Comparison of ENCODE assay signal across 8 cellular contexts in genomic region chr19:34120846-34121639, GRCh38. TPM values are rescaled to one million over a fixed set of nuclear protein-coding genes. Genes with fewer than 3 reads are reported as not detected.
DNase-seq lines count a peak whose midpoint lies in the region; ATAC-seq and TF ChIP-seq lines count a peak whose summit lies in the region.

No MANE protein-coding gene starts in this region.

- no peak overlapping the region for H3K4me3 Mint-ChIP-seq in naive thymus-derived CD8-positive, alpha-beta T cell

- DNase-seq in Daoy (ENCODE audit: low read depth) (peak; percentile 54), dermis blood vessel endothelial cell (peak; percentile 71), NCI-H2171 treated with DMSO at 0.1 percent for 48 hours (lab: John Stamatoyannopoulos, UW) (no peak)
- DNase-seq in activated CD4-positive, CD25-positive, alpha-beta regulatory T cell treated with anti-CD3 and anti-CD28 coated beads, Interleukin-2, amount 50 U/mL, for 72 hours: peak; percentile 36
- peak; percentile 21 to 68 (median 50) for DNase-seq in naive thymus-derived CD8-positive, alpha-beta T cell

- H3K4me2 ChIP-seq in KMS-11: no peak overlapping the region

- no peak overlapping the region for H3K9ac ChIP-seq in KMS-11

- no peaks in the 10 kb centered on the region for H3K36me3 ChIP-seq in KMS-11 (ENCODE audit: insufficient read depth)

- peak; percentile 69 to 71 for ATAC-seq in naive thymus-derived CD8-positive, alpha-beta T cell
- ATAC-seq in GM21528 (IDR thresholded peaks at IDR 0.05; ENCODE audit: low FRiP score, unreplicated experiment) (no peak), HG03521 (IDR thresholded peaks at IDR 0.05; ENCODE audit: unreplicated experiment) (no peak)

- POLR2A ChIA-PET in naive thymus-derived CD8-positive, alpha-beta T cell (lab: Charles Lee): interaction anchor here (0.6 kb wide), 1 partner anchor 181 kb away, joined by 7 read pairs; no protein-coding TSS in a partner anchor

- H3K4me1 Mint-ChIP-seq in naive thymus-derived CD8-positive, alpha-beta T cell: peaks cover 4 to 17% (median 12%) of the 10 kb centered on the region in 4 donors

- H3K27ac ChIP-seq in KMS-11: no peak overlapping the region

- H3K9me3 Mint-ChIP-seq in naive thymus-derived CD8-positive, alpha-beta T cell: no peaks in the 10 kb centered on the region

- no peaks in the 10 kb centered on the region for H3K79me2 ChIP-seq in KMS-11 (ENCODE audit: insufficient read depth, low read depth)

- no peaks in the 10 kb centered on the region for H3K27me3 ChIP-seq in KMS-11 (ENCODE audit: insufficient read depth, low read depth)

- no peak overlapping the region for H3K4me3 ChIP-seq in KMS-11 (IDR thresholded peaks at IDR 0.05; ENCODE audit: insufficient read depth, low read depth, low read length)

- peaks cover 0 to 1% (median 0%) of the 10 kb centered on the region in 5 donors for H3K27me3 Mint-ChIP-seq in naive thymus-derived CD8-positive, alpha-beta T cell

- no peaks in the 10 kb centered on the region for H4K20me1 ChIP-seq in KMS-11 (ENCODE audit: insufficient read depth)

- H3K27ac Mint-ChIP-seq in naive thymus-derived CD8-positive, alpha-beta T cell: peak overlapping the region in 3 of 10 donors; percentile 26 to 65 (median 39)

- TF ChIP-seq CTCF in KMS-11 (conservative IDR thresholded peaks at IDR 0.05; ENCODE audit: low read depth, low read length): peak; percentile 86

- no peak overlapping the region for H2AFZ ChIP-seq in KMS-11 (ENCODE audit: low read depth)

- H3K36me3 Mint-ChIP-seq in naive thymus-derived CD8-positive, alpha-beta T cell: no peaks in the 10 kb centered on the region

- H3K4me1 ChIP-seq in KMS-11 (ENCODE audit: low read depth, poor library complexity, severe bottlenecking): peaks cover 4% of the 10 kb centered on the region

RNA-seq across cellular contexts. Expression of gene LSM14A, which starts 51.3 kb away (rescaled TPM):
- total RNA-seq in Daoy (2014; rRNA removed; shearing (Covaris generic)): 35.3 and 42.8 TPM in 2 replicates
- 62.8 and 99.5 TPM in 2 replicates for total RNA-seq in dermis blood vessel endothelial cell
- 100 to 1,000 TPM; 196 to 209 TPM for total RNA-seq in naive thymus-derived CD8-positive, alpha-beta T cell
- polyA plus RNA-seq in naive thymus-derived CD8-positive, alpha-beta T cell: 100 to 1,000 TPM; 163 to 193 (median 172) TPM

Comparison
In these comparisons a context has a peak if more than half of its experiments do, and no peak if none do; other contexts are left out.
1. ATAC-seq: peak in naive thymus-derived CD8-positive, alpha-beta T cell (2 of 2); none in GM21528 (single experiment) and HG03521 (single experiment).